In the genomic region with DNA sequence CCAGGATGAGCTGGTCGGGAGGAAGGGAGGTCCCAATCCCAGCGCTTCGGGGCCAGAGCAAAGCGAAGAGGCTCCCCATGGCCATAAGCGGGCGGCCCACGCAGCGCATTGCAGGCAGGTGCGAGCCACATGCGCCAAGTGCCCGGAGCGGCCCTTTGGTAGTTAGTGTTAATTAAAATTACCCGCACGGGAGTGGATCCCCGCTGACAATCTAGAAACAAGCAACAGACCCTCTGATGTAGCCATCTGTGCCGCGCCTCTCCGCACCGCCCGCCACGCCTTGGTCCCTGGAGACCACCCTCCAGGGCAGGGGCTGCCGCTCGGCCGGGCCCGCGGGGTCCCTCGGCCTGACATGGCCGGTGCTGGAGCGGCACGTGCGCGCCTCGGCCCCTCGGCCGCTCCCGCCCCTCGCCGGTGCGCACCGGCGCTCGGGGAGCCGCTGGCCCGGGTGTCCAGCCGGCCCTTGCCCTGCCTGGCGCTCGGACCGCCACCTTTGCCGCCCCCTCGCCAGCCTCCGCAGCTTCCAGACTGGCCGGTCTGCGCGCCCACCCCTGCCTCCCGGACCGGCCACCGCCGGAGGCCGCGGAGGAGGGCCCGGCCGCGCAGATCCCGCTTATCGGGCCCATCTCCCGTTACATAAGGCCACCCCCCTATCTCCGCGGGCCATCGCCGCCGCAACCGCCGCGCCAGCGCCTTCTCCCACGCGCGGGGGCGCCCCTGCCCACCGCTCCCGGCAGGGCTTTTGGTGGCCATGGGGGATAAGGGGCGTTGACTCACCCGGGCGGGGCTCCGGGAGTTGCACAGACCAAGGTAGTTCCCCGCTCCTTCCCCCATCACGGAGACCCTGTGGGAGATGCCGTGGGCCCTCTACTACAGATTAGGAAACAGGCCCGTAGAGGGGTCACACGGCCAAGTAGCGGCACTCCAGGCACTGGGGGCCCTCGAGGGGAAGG, we compare ENCODE assay signal across 8 cellular contexts. TPM values are rescaled to one million over a fixed set of nuclear protein-coding genes. Genes with fewer than 3 reads are reported as not detected.
DNase-seq lines count a peak whose midpoint lies in the region; ATAC-seq and TF ChIP-seq lines count a peak whose summit lies in the region.

No MANE protein-coding gene starts in this region.

- H3K4me3 ChIP-seq in SJSA1 (peak overlapping the region; percentile 38), mesodermal cell (ENCODE audit: extremely low read depth, insufficient read depth, low read length, poor library complexity, severe bottlenecking) (peak overlapping the region; percentile 33), thoracic aorta (peak overlapping the region; percentile 68)

- H3K36me3 Mint-ChIP-seq in chondrocyte (ENCODE audit: low read depth): no peaks in the 10 kb centered on the region

- 12 to 13% methylated on average over 45 to 49 of the region's 92 CpGs for WGBS in mesodermal cell (ENCODE audit: insufficient coverage in 2 of 2), 2 experiments

- peak; percentile 70 for DNase-seq in GM03348 (ENCODE audit: low spot score)
- peak in 1 of 2 experiments; percentile 63 for DNase-seq in SJSA1 (ENCODE audit: low read depth in 1 of 2, low spot score in 2 of 2)
- no peak for DNase-seq in chondrocyte (ENCODE audit: low spot score)
- no peak for DNase-seq in thoracic aorta (ENCODE audit: low spot score)
- no peak for DNase-seq in NCI-H2196 (lab: John Stamatoyannopoulos, UW; ENCODE audit: unreplicated experiment)

- H3K27ac ChIP-seq in SJSA1 (no peak overlapping the region), mesodermal cell (ENCODE audit: low read depth, low read length, severe bottlenecking) (no peak overlapping the region), thoracic aorta (no peak overlapping the region)

- H3K27ac Mint-ChIP-seq in chondrocyte (ENCODE audit: unreplicated experiment): no peak overlapping the region

- peaks cover 13% of the 10 kb centered on the region for H3K27me3 Mint-ChIP-seq in chondrocyte (ENCODE audit: low read depth)

- H3K9me3 ChIP-seq in SJSA1 (replicated peaks) (peaks cover 8% of the 10 kb centered on the region), mesodermal cell (ENCODE audit: control insufficient read depth, low read length) (no peaks in the 10 kb centered on the region), thoracic aorta (no peaks in the 10 kb centered on the region)

- peaks cover 6% of the 10 kb centered on the region for H3K4me1 Mint-ChIP-seq in chondrocyte (ENCODE audit: low read depth)

- H3K36me3 ChIP-seq in SJSA1 (no peaks in the 10 kb centered on the region), mesodermal cell (ENCODE audit: control insufficient read depth, insufficient read depth, low read length) (no peaks in the 10 kb centered on the region), thoracic aorta (no peaks in the 10 kb centered on the region)

- H3K4me3 Mint-ChIP-seq in chondrocyte (ENCODE audit: unreplicated experiment): peak overlapping the region; percentile 56

- TF ChIP-seq CTCF in chondrocyte (IDR thresholded peaks at IDR 0.05): peak; percentile 66
- TF ChIP-seq CTCF in thoracic aorta (IDR thresholded peaks at IDR 0.05): peak; percentile 24

- H3K27me3 ChIP-seq in SJSA1 (replicated peaks) (no peaks in the 10 kb centered on the region; the same call in none of the 2 replicates), thoracic aorta (replicated peaks; ENCODE audit: insufficient read depth) (no peaks in the 10 kb centered on the region)

- H3K4me1 ChIP-seq in SJSA1 (replicated peaks): peaks cover 11% of the 10 kb centered on the region
- H3K4me1 ChIP-seq in mesodermal cell (ENCODE audit: control insufficient read depth, insufficient read depth, low read length, poor library complexity, severe bottlenecking): peaks cover 4% of the 10 kb centered on the region
- H3K4me1 ChIP-seq in thoracic aorta (ENCODE audit: control insufficient read depth in 1 of 2, low read depth in 2 of 2): peaks cover 3 to 14% of the 10 kb centered on the region in 2 donors

- ATAC-seq in thoracic aorta (ENCODE audit: insufficient number of reproducible peaks, low FRiP score, low read depth) (no peak), HG03457 (IDR thresholded peaks at IDR 0.05; ENCODE audit: unreplicated experiment) (no peak), HG03442 (IDR thresholded peaks at IDR 0.05; ENCODE audit: unreplicated experiment) (no peak)

- no peaks in the 10 kb centered on the region for H3K9me3 Mint-ChIP-seq in chondrocyte (ENCODE audit: low read depth)

RNA-seq across cellular contexts. Expression of a gene that starts 1.9 kb away (rescaled TPM):
- total RNA-seq in SJSA1 (2014; rRNA removed; shearing (Covaris generic)): not detected in 2 replicates
- total RNA-seq in chondrocyte (not detected in 3 replicates), thoracic aorta (1 to 10 TPM in 1 of 2 donors, not detected in 1; 2.8 TPM)
- not detected for polyA plus RNA-seq in mesodermal cell (2013, experiment 1 of 2)
- polyA plus RNA-seq in mesodermal cell (2013, experiment 2 of 2): not detected

RNA-seq across cellular contexts. Expression of a gene that starts 17.7 kb away (rescaled TPM):
- total RNA-seq in SJSA1 (2014; rRNA removed; shearing (Covaris generic)): not detected in 2 replicates
- total RNA-seq in chondrocyte: not detected in 3 replicates
- not detected for polyA plus RNA-seq in mesodermal cell (2013, experiment 1 of 2)
- not detected for polyA plus RNA-seq in mesodermal cell (2013, experiment 2 of 2)
- total RNA-seq in thoracic aorta: not detected
